In the genomic region with DNA sequence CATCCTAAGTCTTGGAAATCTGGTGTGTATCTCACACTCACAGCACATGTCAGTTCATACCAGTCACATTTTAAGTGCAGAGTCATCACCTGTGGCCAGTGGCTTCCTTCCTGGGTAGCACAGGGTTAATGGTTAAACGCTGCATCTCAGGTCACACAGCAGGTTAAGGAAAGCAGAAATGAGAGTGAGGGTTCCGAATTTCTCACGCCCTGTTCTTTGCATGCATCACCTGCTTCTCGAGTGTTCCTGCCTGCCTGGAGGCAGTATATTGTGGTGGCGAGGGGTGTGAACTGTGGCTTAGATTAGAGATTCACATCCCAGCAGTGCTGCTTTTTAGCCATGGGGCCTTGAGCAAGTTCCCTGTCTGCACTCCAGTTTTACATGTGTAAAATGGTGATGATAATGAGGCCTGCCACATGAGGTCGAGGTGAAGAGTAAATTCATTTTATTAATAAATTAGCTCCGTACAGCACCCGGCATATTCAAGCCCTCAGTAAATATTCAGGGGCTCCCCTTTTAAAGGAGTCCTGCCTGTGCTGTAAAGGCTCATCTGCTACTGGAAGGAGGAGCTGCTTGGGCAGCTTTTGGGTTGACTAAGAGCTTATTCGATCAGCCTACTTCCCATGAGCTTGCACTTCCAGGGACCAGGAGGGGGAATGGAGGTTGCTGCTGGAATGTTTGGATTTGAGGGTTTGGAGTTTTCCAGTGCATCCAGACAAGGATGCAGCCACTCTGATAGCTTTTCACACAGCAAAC, we compare ENCODE assay signal across 1 cellular context.
TF ChIP-seq lines count a peak whose summit lies in the region.

No MANE protein-coding gene starts in this region.

TF ChIP-seq in SK-N-SH, 30 proteins besides CTCF, POLR2A, EP300 and RAD21 (continued from another document):
- TF ChIP-seq, protein P1, sequence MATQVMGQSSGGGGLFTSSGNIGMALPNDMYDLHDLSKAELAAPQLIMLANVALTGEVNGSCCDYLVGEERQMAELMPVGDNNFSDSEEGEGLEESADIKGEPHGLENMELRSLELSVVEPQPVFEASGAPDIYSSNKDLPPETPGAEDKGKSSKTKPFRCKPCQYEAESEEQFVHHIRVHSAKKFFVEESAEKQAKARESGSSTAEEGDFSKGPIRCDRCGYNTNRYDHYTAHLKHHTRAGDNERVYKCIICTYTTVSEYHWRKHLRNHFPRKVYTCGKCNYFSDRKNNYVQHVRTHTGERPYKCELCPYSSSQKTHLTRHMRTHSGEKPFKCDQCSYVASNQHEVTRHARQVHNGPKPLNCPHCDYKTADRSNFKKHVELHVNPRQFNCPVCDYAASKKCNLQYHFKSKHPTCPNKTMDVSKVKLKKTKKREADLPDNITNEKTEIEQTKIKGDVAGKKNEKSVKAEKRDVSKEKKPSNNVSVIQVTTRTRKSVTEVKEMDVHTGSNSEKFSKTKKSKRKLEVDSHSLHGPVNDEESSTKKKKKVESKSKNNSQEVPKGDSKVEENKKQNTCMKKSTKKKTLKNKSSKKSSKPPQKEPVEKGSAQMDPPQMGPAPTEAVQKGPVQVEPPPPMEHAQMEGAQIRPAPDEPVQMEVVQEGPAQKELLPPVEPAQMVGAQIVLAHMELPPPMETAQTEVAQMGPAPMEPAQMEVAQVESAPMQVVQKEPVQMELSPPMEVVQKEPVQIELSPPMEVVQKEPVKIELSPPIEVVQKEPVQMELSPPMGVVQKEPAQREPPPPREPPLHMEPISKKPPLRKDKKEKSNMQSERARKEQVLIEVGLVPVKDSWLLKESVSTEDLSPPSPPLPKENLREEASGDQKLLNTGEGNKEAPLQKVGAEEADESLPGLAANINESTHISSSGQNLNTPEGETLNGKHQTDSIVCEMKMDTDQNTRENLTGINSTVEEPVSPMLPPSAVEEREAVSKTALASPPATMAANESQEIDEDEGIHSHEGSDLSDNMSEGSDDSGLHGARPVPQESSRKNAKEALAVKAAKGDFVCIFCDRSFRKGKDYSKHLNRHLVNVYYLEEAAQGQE (IDR thresholded peaks at IDR 0.05; ENCODE audit: low read depth, low read length), result no peak
- TF ChIP-seq SIN3A (IDR thresholded peaks at IDR 0.05; ENCODE audit: borderline replicate concordance, low read depth, low read length) (no peak), FOXM1 (IDR thresholded peaks at IDR 0.05; ENCODE audit: low read depth) (no peak), ELF1 (IDR thresholded peaks at IDR 0.05) (no peak), FOSL2 (IDR thresholded peaks at IDR 0.05; ENCODE audit: borderline replicate concordance, low read depth) (no peak), TEAD4 (IDR thresholded peaks at IDR 0.05; ENCODE audit: borderline replicate concordance, insufficient read depth) (no peak), RXRA (IDR thresholded peaks at IDR 0.05; ENCODE audit: borderline replicate concordance, low read depth) (no peak), TAF1 (IDR thresholded peaks at IDR 0.05; ENCODE audit: borderline replicate concordance, low read depth, low read length) (no peak)
- TF ChIP-seq, protein P2, sequence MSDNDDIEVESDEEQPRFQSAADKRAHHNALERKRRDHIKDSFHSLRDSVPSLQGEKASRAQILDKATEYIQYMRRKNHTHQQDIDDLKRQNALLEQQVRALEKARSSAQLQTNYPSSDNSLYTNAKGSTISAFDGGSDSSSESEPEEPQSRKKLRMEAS (IDR thresholded peaks at IDR 0.05; ENCODE audit: low read depth), result no peak
- TF ChIP-seq, protein P3, sequence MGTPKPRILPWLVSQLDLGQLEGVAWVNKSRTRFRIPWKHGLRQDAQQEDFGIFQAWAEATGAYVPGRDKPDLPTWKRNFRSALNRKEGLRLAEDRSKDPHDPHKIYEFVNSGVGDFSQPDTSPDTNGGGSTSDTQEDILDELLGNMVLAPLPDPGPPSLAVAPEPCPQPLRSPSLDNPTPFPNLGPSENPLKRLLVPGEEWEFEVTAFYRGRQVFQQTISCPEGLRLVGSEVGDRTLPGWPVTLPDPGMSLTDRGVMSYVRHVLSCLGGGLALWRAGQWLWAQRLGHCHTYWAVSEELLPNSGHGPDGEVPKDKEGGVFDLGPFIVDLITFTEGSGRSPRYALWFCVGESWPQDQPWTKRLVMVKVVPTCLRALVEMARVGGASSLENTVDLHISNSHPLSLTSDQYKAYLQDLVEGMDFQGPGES (IDR thresholded peaks at IDR 0.05; ENCODE audit: low read depth, low read length), result no peak
